ENCODE assay signal across 1 cellular context in genomic region chr6:21801786-21802610, GRCh38.
A peak's percentile ranks its signal among the peaks of the same experiment; 100 is the strongest.
TF ChIP-seq lines count a peak whose summit lies in the region.

No MANE protein-coding gene starts in this region.

TF ChIP-seq in HEK293, 187 proteins besides CTCF, POLR2A, EP300 and RAD21 (continued from another document):
- TF ChIP-seq ATF2 (tag by site-specific recombination; IDR thresholded peaks at IDR 0.05; ENCODE audit: low read depth) (peak; percentile 54; the same call in 1 of the 2 replicates), HIC1 (tag by site-specific recombination; IDR thresholded peaks at IDR 0.05) (no peak), ZBTB17 (tag by site-specific recombination; IDR thresholded peaks at IDR 0.05) (no peak), IKZF3 (tag by site-specific recombination; IDR thresholded peaks at IDR 0.05) (no peak), WT1 (tag by site-specific recombination; IDR thresholded peaks at IDR 0.05) (no peak), ZNF530 (tag by site-specific recombination; IDR thresholded peaks at IDR 0.05; ENCODE audit: low read depth) (no peak)
